In the genomic region with DNA sequence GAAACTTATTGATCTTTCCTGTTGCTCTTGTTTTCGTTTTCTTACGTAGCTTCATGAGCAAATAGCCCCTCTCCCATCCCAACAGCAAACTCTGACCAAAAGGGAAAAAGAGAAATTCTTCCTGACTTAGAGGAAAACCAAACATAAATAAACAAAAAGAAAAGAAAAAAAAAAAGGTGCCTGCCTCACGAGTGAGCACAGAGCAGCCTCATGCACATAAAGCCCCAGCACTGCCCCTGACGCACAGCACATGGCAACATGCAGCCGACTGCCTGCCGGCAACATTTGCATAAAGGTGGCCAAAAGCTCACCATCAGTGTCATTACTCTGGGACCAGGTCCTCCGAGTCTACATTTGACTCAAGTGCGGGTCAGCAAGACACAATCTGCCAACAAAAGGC, we compare ENCODE assay signal across 28 cellular contexts.
"Had no signal": no experiment of that assay in that cellular context is flagged by ENCODE, and none has a peak within 500 bp of the region (broad histone marks: within the 10 kb centered on the region; RNA-seq: fewer than 3 reads in every experiment).

No MANE protein-coding gene starts in this region.

- H3K36me3 ChIP-seq: breast epithelium, colonic mucosa had no signal

- H3K9me3 Mint-ChIP-seq: activated CD4-positive, alpha-beta memory T cell treated with anti-CD3 and anti-CD28 coated beads, Interleukin-2, amount 10 ng/mL, durations not matched to agents 7 days and 5 days; activated CD4-positive, alpha-beta T cell treated with anti-CD3 and anti-CD28 coated beads, Interleukin-2, amount 10 ng/mL, durations not matched to agents 24 days and 14 days; activated T-cell treated with anti-CD3 and anti-CD28 coated beads, Interleukin-2, amount 50 U/mL, for 24 hours; central memory CD8-positive, alpha-beta T cell; memory B cell; naive thymus-derived CD8-positive, alpha-beta T cell; neural crest cell; stimulated activated naive B cell treated with anti-CD40 and anti-IgM and Interleukin-4, amounts not matched to agents 10 μg/mL and 1 μg/mL and 100 μg/mL, for 72 hours had no signal

- H3K4me3 Mint-ChIP-seq: activated CD4-positive, alpha-beta memory T cell treated with anti-CD3 and anti-CD28 coated beads, Interleukin-2, amount 10 ng/mL, durations not matched to agents 7 days and 5 days; activated CD4-positive, alpha-beta T cell treated with anti-CD3 and anti-CD28 coated beads, Interleukin-2, amount 10 ng/mL, durations not matched to agents 24 days and 14 days; activated T-cell treated with anti-CD3 and anti-CD28 coated beads, Interleukin-2, amount 50 U/mL, for 24 hours; central memory CD8-positive, alpha-beta T cell; memory B cell; naive thymus-derived CD8-positive, alpha-beta T cell; neural crest cell; stimulated activated naive B cell treated with anti-CD40 and anti-IgM and Interleukin-4, amounts not matched to agents 10 μg/mL and 1 μg/mL and 100 μg/mL, for 72 hours; T-helper 17 cell had no signal

- H3K36me3 Mint-ChIP-seq: memory B cell; naive thymus-derived CD8-positive, alpha-beta T cell had no signal

- H3K9ac ChIP-seq: parathyroid adenoma had no signal

- H3K27ac Mint-ChIP-seq: activated CD4-positive, alpha-beta memory T cell treated with anti-CD3 and anti-CD28 coated beads, Interleukin-2, amount 10 ng/mL, durations not matched to agents 7 days and 5 days; activated CD4-positive, alpha-beta T cell treated with anti-CD3 and anti-CD28 coated beads, Interleukin-2, amount 10 ng/mL, durations not matched to agents 24 days and 14 days; activated T-cell treated with anti-CD3 and anti-CD28 coated beads, Interleukin-2, amount 50 U/mL, for 24 hours; memory B cell; naive thymus-derived CD8-positive, alpha-beta T cell; stimulated activated naive B cell treated with anti-CD40 and anti-IgM and Interleukin-4, amounts not matched to agents 10 μg/mL and 1 μg/mL and 100 μg/mL, for 72 hours; T-helper 17 cell had no signal

- H3K4me2 ChIP-seq: smooth muscle cell had no signal

- H3K27me3 Mint-ChIP-seq: activated CD4-positive, alpha-beta memory T cell treated with anti-CD3 and anti-CD28 coated beads, Interleukin-2, amount 10 ng/mL, durations not matched to agents 7 days and 5 days; activated CD4-positive, alpha-beta T cell treated with anti-CD3 and anti-CD28 coated beads, Interleukin-2, amount 10 ng/mL, durations not matched to agents 24 days and 14 days; activated T-cell treated with anti-CD3 and anti-CD28 coated beads, Interleukin-2, amount 50 U/mL, for 24 hours; central memory CD8-positive, alpha-beta T cell; memory B cell; naive thymus-derived CD8-positive, alpha-beta T cell; stimulated activated naive B cell treated with anti-CD40 and anti-IgM and Interleukin-4, amounts not matched to agents 10 μg/mL and 1 μg/mL and 100 μg/mL, for 72 hours; T-helper 17 cell had no signal

- ATAC-seq: gastroesophageal sphincter; naive thymus-derived CD8-positive, alpha-beta T cell; psoas muscle; stimulated activated naive B cell treated with anti-CD40 and anti-IgM and Interleukin-4, amounts not matched to agents 10 μg/mL and 1 μg/mL and 100 μg/mL, for 72 hours; T-helper 17 cell had no signal

- H3K27ac ChIP-seq: breast epithelium, colonic mucosa, epithelial cell of prostate, esophagus squamous epithelium, gastroesophageal sphincter, parathyroid adenoma, psoas muscle, tibial nerve had no signal

- H3K4me1 ChIP-seq: breast epithelium, colonic mucosa, psoas muscle had no signal

- DNase-seq: activated CD4-positive, alpha-beta memory T cell treated with anti-CD3 and anti-CD28 coated beads, Interleukin-2, amount 10 ng/mL, durations not matched to agents 7 days and 5 days; activated CD4-positive, alpha-beta T cell treated with anti-CD3 and anti-CD28 coated beads, Interleukin-2, amount 10 ng/mL, durations not matched to agents 24 days and 14 days; activated CD4-positive, CD25-positive, alpha-beta regulatory T cell treated with anti-CD3 and anti-CD28 coated beads, Interleukin-2, amount 50 U/mL, for 72 hours; activated CD8-positive, alpha-beta memory T cell treated with anti-CD3 and anti-CD28 coated beads, Interleukin-2, amount 50 U/mL, for 48 hours; activated gamma-delta T cell treated with Interleukin-2 at 50 U/mL for 16 hours; activated naive CD4-positive, alpha-beta T cell treated with anti-CD3 and anti-CD28 coated beads, Interleukin-2, amount 50 U/mL, for 16 hours; activated T-cell treated with anti-CD3 and anti-CD28 coated beads, Interleukin-2, amount 50 U/mL, for 24 hours; amniotic stem cell; colonic mucosa; effector CD8-positive, alpha-beta T cell; esophagus squamous epithelium; hippocampal formation; occipital lobe; stimulated activated CD4-positive, alpha-beta T cell treated with anti-CD3 and anti-CD28 coated beads, Interleukin-15, amount 100 ng/mL, for 24 hours; stimulated activated CD4-positive, alpha-beta T cell treated with anti-CD3 and anti-CD28 coated beads, Interleukin-2, amount 100 ng/mL, for 24 hours; stimulated activated naive B cell treated with anti-CD40 and anti-IgM and Interleukin-4, amounts not matched to agents 10 μg/mL and 1 μg/mL and 100 μg/mL, for 72 hours; T-helper 17 cell had no signal

- H3K27me3 ChIP-seq: breast epithelium, colonic mucosa, esophagus squamous epithelium, gastroesophageal sphincter, tibial nerve had no signal

- H3K4me3 ChIP-seq: breast epithelium, colonic mucosa, esophagus squamous epithelium, gastroesophageal sphincter, psoas muscle, smooth muscle cell, tibial nerve had no signal

- H2AFZ ChIP-seq: parathyroid adenoma had no signal

- H3K9me3 ChIP-seq: breast epithelium, colonic mucosa, esophagus squamous epithelium, gastroesophageal sphincter, psoas muscle, tibial nerve had no signal
